ENCODE assay signal across 24 cellular contexts in the genomic region with DNA sequence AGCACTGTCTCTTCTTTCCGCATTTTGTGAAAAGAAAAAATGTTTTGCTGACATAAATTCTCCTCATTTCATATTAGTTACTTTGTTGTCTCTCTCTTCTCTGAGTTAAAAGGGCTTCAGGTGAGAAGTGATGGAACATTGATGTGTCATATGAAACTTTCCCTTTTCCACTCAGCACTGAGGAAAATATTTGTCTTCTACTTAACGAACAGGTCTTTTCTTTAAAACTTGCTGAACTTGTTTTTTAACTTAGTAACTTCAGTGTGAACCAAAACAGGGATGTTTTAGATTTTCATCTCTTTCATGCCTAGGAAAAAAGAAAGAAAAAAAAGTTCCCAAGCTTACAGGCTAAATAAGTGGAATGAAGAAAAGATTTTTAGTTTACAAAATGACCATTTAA. TPM values are rescaled to one million over a fixed set of nuclear protein-coding genes. Genes with fewer than 3 reads are reported as not detected.
DNase-seq lines count a peak whose midpoint lies in the region; ATAC-seq and TF ChIP-seq lines count a peak whose summit lies in the region.
"Had no signal": no experiment of that assay in that cellular context is flagged by ENCODE, and none has a peak within 500 bp of the region (broad histone marks: within the 10 kb centered on the region; RNA-seq: fewer than 3 reads in every experiment).

No MANE protein-coding gene starts in this region.

- POLR2A ChIA-PET in PC-9 (lab: Charles Lee; ENCODE audit: unreplicated experiment) = no interaction called here

- no peak overlapping the region for H3K4me3 Mint-ChIP-seq in mesothelial cell of epicardium
- H3K4me3 Mint-ChIP-seq in activated T-helper 2 cell treated with anti-CD3 and anti-CD28 coated beads, Interferon-gamma antibody, Interleukin-2, Interleukin-4, amounts not matched to agents 10 μg/mL and 5 μg/mL and 100 μg/mL, durations not matched to agents 14 hours and 24 hours and 36 hours (ENCODE audit: low read depth) = no peak overlapping the region
- H3K4me3 Mint-ChIP-seq in natural killer cell treated with Interleukin-12 subunit alpha and Interleukin-12 subunit beta and Interleukin-15 and Interleukin-18, amount 100 ng/mL, for 72 hours = no peak overlapping the region
- H3K4me3 Mint-ChIP-seq: CD14-positive monocyte, GM23338 had no signal

- CTCF ChIA-PET in PC-9 (lab: Charles Lee) = no interaction called here

- no peaks in the 10 kb centered on the region for H3F3A ChIP-seq in PC-9 (ENCODE audit: insufficient read depth, low read depth)

- no peaks in the 10 kb centered on the region for H3K36me3 Mint-ChIP-seq in mesothelial cell of epicardium
- H3K36me3 Mint-ChIP-seq in activated T-helper 2 cell treated with anti-CD3 and anti-CD28 coated beads, Interferon-gamma antibody, Interleukin-2, Interleukin-4, amounts not matched to agents 10 μg/mL and 5 μg/mL and 100 μg/mL, durations not matched to agents 14 hours and 24 hours and 36 hours (ENCODE audit: low read depth) = no peaks in the 10 kb centered on the region
- H3K36me3 Mint-ChIP-seq in natural killer cell treated with Interleukin-12 subunit alpha and Interleukin-12 subunit beta and Interleukin-15 and Interleukin-18, amount 100 ng/mL, for 72 hours = no peaks in the 10 kb centered on the region
- H3K36me3 Mint-ChIP-seq: CD14-positive monocyte had no signal

- H3K4me3 ChIP-seq in PC-9 = no peak overlapping the region
- no peak overlapping the region for H3K4me3 ChIP-seq in spleen
- H3K4me3 ChIP-seq: GM23338, MG63 had no signal

- no peaks in the 10 kb centered on the region for H3K27me3 Mint-ChIP-seq in mesothelial cell of epicardium (ENCODE audit: low read depth)
- H3K27me3 Mint-ChIP-seq in activated T-helper 2 cell treated with anti-CD3 and anti-CD28 coated beads, Interferon-gamma antibody, Interleukin-2, Interleukin-4, amounts not matched to agents 10 μg/mL and 5 μg/mL and 100 μg/mL, durations not matched to agents 14 hours and 24 hours and 36 hours (ENCODE audit: low read depth) = peaks cover 21% of the 10 kb centered on the region
- peaks cover 16 to 39% of the 10 kb centered on the region in 2 donors for H3K27me3 Mint-ChIP-seq in natural killer cell treated with Interleukin-12 subunit alpha and Interleukin-12 subunit beta and Interleukin-15 and Interleukin-18, amount 100 ng/mL, for 72 hours

- ATAC-seq in natural killer cell treated with Interleukin-12 subunit alpha and Interleukin-12 subunit beta and Interleukin-15 and Interleukin-18, amount 100 ng/mL, for 72 hours = no peak
- ATAC-seq: GM23338, HCT116, Right ventricle myocardium inferior, SK-N-SH treated with all-trans-retinoic acid at 6 μM for 48 hours had no signal

- peak overlapping the region; percentile 29 for H3K27ac ChIP-seq in PC-9
- H3K27ac ChIP-seq in spleen = no peak overlapping the region
- H3K27ac ChIP-seq: 22Rv1, HL-60 had no signal

- peak; percentile 0 for DNase-seq in NCI-H2029 (lab: John Stamatoyannopoulos, UW)
- DNase-seq in NCI-H2029 treated with DMSO at 0.1 percent for 48 hours (lab: John Stamatoyannopoulos, UW) = no peak
- peak; percentile 76 for DNase-seq in DMS53 treated with DMSO at 0.1 percent for 48 hours (lab: John Stamatoyannopoulos, UW; ENCODE audit: unreplicated experiment)
- peak in 1 of 2 experiments; percentile 65 for DNase-seq in PC-9
- no peak for DNase-seq in mesothelial cell of epicardium (ENCODE audit: low spot score in 2 of 2, unreplicated experiment in 2 of 2)
- no peak for DNase-seq in activated T-helper 2 cell treated with anti-CD3 and anti-CD28 coated beads, Interferon-gamma antibody, Interleukin-2, Interleukin-4, amounts not matched to agents 10 μg/mL and 5 μg/mL and 100 μg/mL, durations not matched to agents 14 hours and 24 hours and 36 hours (ENCODE audit: low spot score)
- no peak for DNase-seq in natural killer cell treated with Interleukin-12 subunit alpha and Interleukin-12 subunit beta and Interleukin-15 and Interleukin-18, amount 100 ng/mL, for 72 hours (ENCODE audit: low spot score)
- no peak for DNase-seq in spleen
- DNase-seq: DND-41, IMR-90, MG63, NCI-H1048, NCI-H1436 treated with DMSO at 0.1 percent for 48 hours, NCI-H2081, NCI-H345, NCI-H526 treated with DMSO at 0.1 percent for 48 hours had no signal

- no peaks in the 10 kb centered on the region for H3K9me3 Mint-ChIP-seq in mesothelial cell of epicardium
- no peaks in the 10 kb centered on the region for H3K9me3 Mint-ChIP-seq in activated T-helper 2 cell treated with anti-CD3 and anti-CD28 coated beads, Interferon-gamma antibody, Interleukin-2, Interleukin-4, amounts not matched to agents 10 μg/mL and 5 μg/mL and 100 μg/mL, durations not matched to agents 14 hours and 24 hours and 36 hours
- H3K9me3 Mint-ChIP-seq in natural killer cell treated with Interleukin-12 subunit alpha and Interleukin-12 subunit beta and Interleukin-15 and Interleukin-18, amount 100 ng/mL, for 72 hours = peaks cover 3% of the 10 kb centered on the region
- H3K9me3 Mint-ChIP-seq: CD14-positive monocyte, GM23338 had no signal

- no peak overlapping the region for H2AFZ ChIP-seq in PC-9

- H3K36me3 ChIP-seq in PC-9 (ENCODE audit: low read depth) = no peaks in the 10 kb centered on the region
- no peaks in the 10 kb centered on the region for H3K36me3 ChIP-seq in spleen
- H3K36me3 ChIP-seq: MG63 had no signal

- TF ChIP-seq CTCF in PC-9 (conservative IDR thresholded peaks at IDR 0.05) (no peak), mesothelial cell of epicardium (IDR thresholded peaks at IDR 0.05; ENCODE audit: unreplicated experiment) (no peak), spleen (IDR thresholded peaks at IDR 0.05 in 8 of 11, conservative IDR thresholded peaks at IDR 0.05 in 3 of 11) (no peak)

- H3K9me2 ChIP-seq in PC-9 (ENCODE audit: insufficient read depth) = no peaks in the 10 kb centered on the region

- TF ChIP-seq POLR2A in spleen (IDR thresholded peaks at IDR 0.05) = no peak

- H3K4me1 Mint-ChIP-seq in mesothelial cell of epicardium = peaks cover 33% of the 10 kb centered on the region
- no peaks in the 10 kb centered on the region for H3K4me1 Mint-ChIP-seq in activated T-helper 2 cell treated with anti-CD3 and anti-CD28 coated beads, Interferon-gamma antibody, Interleukin-2, Interleukin-4, amounts not matched to agents 10 μg/mL and 5 μg/mL and 100 μg/mL, durations not matched to agents 14 hours and 24 hours and 36 hours (ENCODE audit: low read depth)
- no peaks in the 10 kb centered on the region for H3K4me1 Mint-ChIP-seq in natural killer cell treated with Interleukin-12 subunit alpha and Interleukin-12 subunit beta and Interleukin-15 and Interleukin-18, amount 100 ng/mL, for 72 hours (ENCODE audit: low read depth in 2 of 2)
- H3K4me1 Mint-ChIP-seq: CD14-positive monocyte had no signal

- no peaks in the 10 kb centered on the region for H3K27me3 ChIP-seq in PC-9 (ENCODE audit: insufficient read depth, low read depth)
- H3K27me3 ChIP-seq in spleen (replicated peaks in 1 of 7) = no peaks in the 10 kb centered on the region
- H3K27me3 ChIP-seq: MG63 had no signal

- H3K4me2 ChIP-seq in PC-9 = peak overlapping the region; percentile 17
- H3K4me2 ChIP-seq: GM23338 had no signal

- WGBS in spleen, 5 donors = 84 to 91% (median 87%) methylated on average over 2 of the region's 2 CpGs

- H3K4me1 ChIP-seq in PC-9 (replicated peaks; ENCODE audit: insufficient read depth) (peaks cover 17% of the 10 kb centered on the region), spleen (no peaks in the 10 kb centered on the region)

- no peaks in the 10 kb centered on the region for H3K79me2 ChIP-seq in PC-9 (ENCODE audit: low read depth)

- H3K27ac Mint-ChIP-seq in mesothelial cell of epicardium = peak overlapping the region; percentile 48
- no peak overlapping the region for H3K27ac Mint-ChIP-seq in activated T-helper 2 cell treated with anti-CD3 and anti-CD28 coated beads, Interferon-gamma antibody, Interleukin-2, Interleukin-4, amounts not matched to agents 10 μg/mL and 5 μg/mL and 100 μg/mL, durations not matched to agents 14 hours and 24 hours and 36 hours
- no peak overlapping the region for H3K27ac Mint-ChIP-seq in natural killer cell treated with Interleukin-12 subunit alpha and Interleukin-12 subunit beta and Interleukin-15 and Interleukin-18, amount 100 ng/mL, for 72 hours
- H3K27ac Mint-ChIP-seq: CD14-positive monocyte, GM23338 had no signal

- intact Hi-C loops in PC-9 (cut with micrococcal nuclease; ENCODE audit: unreplicated experiment) = loop anchor here (2.0 kb wide), 1 partner anchor 18 kb away; the partner anchor contains the start of gene TSPAN12
- intact Hi-C loops in activated T-helper 2 cell treated with anti-CD3 and anti-CD28 coated beads, Interferon-gamma antibody, Interleukin-2, Interleukin-4, amounts not matched to agents 10 μg/mL and 5 μg/mL and 100 μg/mL, durations not matched to agents 14 hours and 24 hours and 36 hours (cut with micrococcal nuclease) = no loop called here
- intact Hi-C loops in spleen (cut with DNase I; ENCODE audit: low total_unique reads) = no loop called here

- no peaks in the 10 kb centered on the region for H4K20me1 ChIP-seq in PC-9 (ENCODE audit: insufficient read depth)

- no TSS peak for BruUV-seq in PC-9 (replicated peaks; lab: Mats Ljungman, UMichigan)

- H3K9me3 ChIP-seq in PC-9 (ENCODE audit: insufficient read depth, low read depth) = no peaks in the 10 kb centered on the region
- H3K9me3 ChIP-seq in spleen = no peaks in the 10 kb centered on the region
- H3K9me3 ChIP-seq: MG63 had no signal

RNA-seq across cellular contexts. Expression of gene TSPAN12, which starts 19.0 kb away (rescaled TPM):
- total RNA-seq in PC-9 (2021) (5.8 and 6.1 TPM in 2 replicates), mesothelial cell of epicardium (6.3 to 7.4 TPM (median 7.3 TPM) in 3 replicates), spleen (10 to 100 TPM; 28.8 to 61.2 (median 47.7) TPM)
- total RNA-seq in activated T-helper 2 cell treated with anti-CD3 and anti-CD28 coated beads, Interferon-gamma antibody, Interleukin-2, Interleukin-4, amounts not matched to agents 10 μg/mL and 5 μg/mL and 100 μg/mL, durations not matched to agents 14 hours and 24 hours and 36 hours = not detected in 2 replicates
- total RNA-seq in natural killer cell treated with Interleukin-12 subunit alpha and Interleukin-12 subunit beta and Interleukin-15 and Interleukin-18, amount 100 ng/mL, for 72 hours = not detected
- polyA plus RNA-seq in spleen = 10 to 100 TPM in 1 of 3 donors, 1 to 10 TPM in 2; 4.7 to 12.8 (median 8.7) TPM
- total RNA-seq: G401 had no signal
- polyA plus RNA-seq: CD14-positive monocyte had no signal

Comparison
In these comparisons a context has a peak if more than half of its experiments do, and no peak if none do; other contexts are left out.
1. DNase-seq: peak in NCI-H2029 (single experiment) and DMS53 treated with DMSO at 0.1 percent for 48 hours (single experiment); none in NCI-H2029 treated with DMSO at 0.1 percent for 48 hours (single experiment), mesothelial cell of epicardium (0 of 2), activated T-helper 2 cell treated with anti-CD3 and anti-CD28 coated beads, Interferon-gamma antibody, Interleukin-2, Interleukin-4, amounts not matched to agents 10 μg/mL and 5 μg/mL and 100 μg/mL, durations not matched to agents 14 hours and 24 hours and 36 hours (single experiment), natural killer cell treated with Interleukin-12 subunit alpha and Interleukin-12 subunit beta and Interleukin-15 and Interleukin-18, amount 100 ng/mL, for 72 hours (single experiment) and spleen (single experiment).